ENCODE assay signal across 8 cellular contexts in the genomic region with DNA sequence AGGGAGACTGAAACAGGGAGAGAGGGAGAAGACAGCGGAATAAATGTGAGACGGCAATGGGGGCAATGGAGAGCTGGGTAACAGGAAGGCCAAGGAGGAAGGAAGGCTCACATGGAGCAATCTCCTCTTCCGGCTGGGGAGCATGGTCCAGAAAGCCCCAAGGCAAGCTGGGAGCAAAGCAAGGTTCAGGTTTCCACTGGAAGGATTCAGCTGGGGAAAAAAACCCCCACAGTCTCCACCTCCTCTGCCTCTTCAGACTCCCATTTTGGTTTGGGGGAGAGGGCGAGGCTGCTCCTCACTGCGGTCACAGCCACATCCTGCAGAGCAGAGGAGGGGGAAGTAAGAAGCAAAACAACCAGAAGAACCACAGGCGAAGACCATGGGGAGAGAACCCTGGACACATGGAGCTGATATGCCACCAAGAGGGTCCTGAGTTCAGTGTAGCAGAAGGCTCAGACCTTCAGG. TPM values are rescaled to one million over a fixed set of nuclear protein-coding genes. Genes with fewer than 3 reads are reported as not detected.
DNase-seq lines count a peak whose midpoint lies in the region; ATAC-seq and TF ChIP-seq lines count a peak whose summit lies in the region.

No MANE protein-coding gene starts in this region.

- TF ChIP-seq CTCF in lower lobe of right lung (IDR thresholded peaks at IDR 0.05): no peak

- H3K36me3 Mint-ChIP-seq in activated T-cell treated with anti-CD3 and anti-CD28 coated beads, Interleukin-2, amount 50 U/mL, for 4 hours (ENCODE audit: insufficient read depth): peaks cover 22% of the 10 kb centered on the region

- peaks cover 22% of the 10 kb centered on the region for H3K4me1 ChIP-seq in lower lobe of right lung
- no peaks in the 10 kb centered on the region for H3K4me1 ChIP-seq in aorta (ENCODE audit: control insufficient read depth in 1 of 2, insufficient read depth in 2 of 2, low read length in 2 of 2)
- no peaks in the 10 kb centered on the region for H3K4me1 ChIP-seq in HAP-1

- in situ Hi-C loops in HAP-1 (cut with MboI; ENCODE audit: low sequenced_read_pairs): loop anchor here (5.0 kb wide), 1 partner anchor 65 kb away; no protein-coding TSS in a partner anchor

- intact Hi-C loops in lower lobe of right lung (cut with DNase I) (loop anchor here (5.0 kb wide), 1 partner anchor 60 kb away; no protein-coding TSS in a partner anchor), aorta (cut with DNase I) (loop anchor here (2.0 to 5.0 kb wide), 3 partner anchors 58 to 132 kb away; no protein-coding TSS in a partner anchor)

- no peaks in the 10 kb centered on the region for H3K9me3 Mint-ChIP-seq in activated T-cell treated with anti-CD3 and anti-CD28 coated beads, Interleukin-2, amount 50 U/mL, for 4 hours

- H3K27me3 ChIP-seq in lower lobe of right lung (ENCODE audit: low read depth): no peaks in the 10 kb centered on the region
- H3K27me3 ChIP-seq in aorta (ENCODE audit: control insufficient read depth in 1 of 2, insufficient read depth in 2 of 2, low read length in 1 of 2): no peaks in the 10 kb centered on the region
- H3K27me3 ChIP-seq in HAP-1 (ENCODE audit: low read depth): no peaks in the 10 kb centered on the region

- H3K9me3 ChIP-seq in lower lobe of right lung (no peaks in the 10 kb centered on the region), aorta (ENCODE audit: control insufficient read depth, low read length) (no peaks in the 10 kb centered on the region), HAP-1 (no peaks in the 10 kb centered on the region)

- H3K27ac ChIP-seq in lower lobe of right lung (peak overlapping the region; percentile 69), aorta (ENCODE audit: low read depth in 1 of 2, low read length in 2 of 2) (no peak overlapping the region)

- peak; percentile 42 to 57 for DNase-seq in stimulated activated CD4-positive, alpha-beta T cell treated with anti-CD3 and anti-CD28 coated beads, Interleukin-12 subunit alpha, Interleukin-12 subunit beta, amount 100 ng/mL, for 24 hours (ENCODE audit: low read depth in 2 of 2)
- no peak for DNase-seq in stimulated activated CD4-positive, alpha-beta T cell treated with anti-CD3 and anti-CD28 coated beads, Interleukin-12 subunit alpha, Interleukin-12 subunit beta, amount 100 ng/mL, for 4 hours
- no peak for DNase-seq in activated T-cell treated with anti-CD3 and anti-CD28 coated beads, Interleukin-2, amount 50 U/mL, for 4 hours
- DNase-seq in lower lobe of right lung (no peak), aorta (peak; percentile 50 to 58), NCI-H1417 treated with DMSO at 0.1 percent for 48 hours (lab: John Stamatoyannopoulos, UW) (no peak), HAP-1 (ENCODE audit: low spot score in 2 of 2) (no peak)

- H3K4me1 Mint-ChIP-seq in activated T-cell treated with anti-CD3 and anti-CD28 coated beads, Interleukin-2, amount 50 U/mL, for 4 hours (ENCODE audit: low read depth): peaks cover 52% of the 10 kb centered on the region

- WGBS in aorta, 2 donors: 88 to 89% methylated on average over 6 of the region's 6 CpGs

- peak overlapping the region; percentile 99 for H3K4me3 Mint-ChIP-seq in activated T-cell treated with anti-CD3 and anti-CD28 coated beads, Interleukin-2, amount 50 U/mL, for 4 hours

- H3K36me3 ChIP-seq in lower lobe of right lung (peaks cover 55% of the 10 kb centered on the region), aorta (ENCODE audit: control insufficient read depth in 1 of 2, insufficient read depth in 2 of 2, low read length in 1 of 2) (peaks cover 0 to 1% of the 10 kb centered on the region in 2 donors), HAP-1 (replicated peaks) (peaks cover 8% of the 10 kb centered on the region)

- H3K4me3 ChIP-seq in lower lobe of right lung (peak overlapping the region; percentile 61), aorta (ENCODE audit: low read length in 2 of 2) (no peak overlapping the region), HAP-1 (no peak overlapping the region)

- peak; percentile 49 to 51 for ATAC-seq in activated T-cell treated with anti-CD3 and anti-CD28 coated beads, Interleukin-2, amount 50 U/mL, for 4 hours
- ATAC-seq in lower lobe of right lung (peak; percentile 56 to 61), aorta (ENCODE audit: low FRiP score) (no peak), HG03565 (IDR thresholded peaks at IDR 0.05; ENCODE audit: unreplicated experiment) (no peak)

- no peaks in the 10 kb centered on the region for H3K27me3 Mint-ChIP-seq in activated T-cell treated with anti-CD3 and anti-CD28 coated beads, Interleukin-2, amount 50 U/mL, for 4 hours (ENCODE audit: low read depth)

RNA-seq across cellular contexts. Expression of a gene that starts 0.7 kb away (rescaled TPM):
- total RNA-seq in activated T-cell treated with anti-CD3 and anti-CD28 coated beads, Interleukin-2, amount 50 U/mL, for 4 hours: 10 to 100 TPM; 15.8 to 18.3 (median 18.2) TPM
- total RNA-seq in lower lobe of right lung: 17.8 TPM
- 1 to 10 TPM; 4.1 TPM for total RNA-seq in aorta
- 1 to 10 TPM; 4.1 to 7.1 TPM for polyA plus RNA-seq in aorta

RNA-seq across cellular contexts. Expression of a gene that starts 8.6 kb away (rescaled TPM):
- total RNA-seq in activated T-cell treated with anti-CD3 and anti-CD28 coated beads, Interleukin-2, amount 50 U/mL, for 4 hours: 1 to 10 TPM; 3.0 to 4.4 (median 3.5) TPM
- total RNA-seq in lower lobe of right lung (6.5 TPM), aorta (1 to 10 TPM; 7.3 to 9.6 TPM)
- 1 to 10 TPM; 4.4 to 7.5 TPM for polyA plus RNA-seq in aorta

RNA-seq across cellular contexts. Expression of a gene that starts 8.8 kb away (rescaled TPM):
- total RNA-seq in activated T-cell treated with anti-CD3 and anti-CD28 coated beads, Interleukin-2, amount 50 U/mL, for 4 hours: 10 to 100 TPM; 92.8 to 95.0 (median 93.3) TPM
- 38.4 TPM for total RNA-seq in lower lobe of right lung
- total RNA-seq in aorta: 10 to 100 TPM; 27.3 to 33.8 TPM
- polyA plus RNA-seq in aorta: 10 to 100 TPM; 39.3 to 58.4 TPM

RNA-seq across cellular contexts. Expression of a gene that starts 10.7 kb away (rescaled TPM):
- total RNA-seq in activated T-cell treated with anti-CD3 and anti-CD28 coated beads, Interleukin-2, amount 50 U/mL, for 4 hours: 1 to 10 TPM in 1 of 3 donors, under 1 TPM in 2; 0.78 to 1.3 (median 0.84) TPM
- 6.4 TPM for total RNA-seq in lower lobe of right lung
- total RNA-seq in aorta: 10 to 100 TPM in 1 of 2 donors, 1 to 10 TPM in 1; 8.1 to 25.2 TPM
- 10 to 100 TPM in 1 of 2 donors, 1 to 10 TPM in 1; 2.5 to 28.8 TPM for polyA plus RNA-seq in aorta

RNA-seq across cellular contexts. Expression of a gene that starts 18.7 kb away (rescaled TPM):
- 1 to 10 TPM in 2 of 3 donors, under 1 TPM in 1; 0.52 to 2.9 (median 2.3) TPM for total RNA-seq in activated T-cell treated with anti-CD3 and anti-CD28 coated beads, Interleukin-2, amount 50 U/mL, for 4 hours
- 2.1 TPM for total RNA-seq in lower lobe of right lung
- total RNA-seq in aorta: under 1 TPM in 1 of 2 donors, not detected in 1; 0.78 TPM
- polyA plus RNA-seq in aorta: under 1 TPM in 1 of 2 donors, not detected in 1; 0.69 TPM

Comparison
In these comparisons a context has a peak if more than half of its experiments do, and no peak if none do; other contexts are left out.
1. DNase-seq: peak in stimulated activated CD4-positive, alpha-beta T cell treated with anti-CD3 and anti-CD28 coated beads, Interleukin-12 subunit alpha, Interleukin-12 subunit beta, amount 100 ng/mL, for 24 hours (2 of 2) and aorta (2 of 2); none in stimulated activated CD4-positive, alpha-beta T cell treated with anti-CD3 and anti-CD28 coated beads, Interleukin-12 subunit alpha, Interleukin-12 subunit beta, amount 100 ng/mL, for 4 hours (single experiment), activated T-cell treated with anti-CD3 and anti-CD28 coated beads, Interleukin-2, amount 50 U/mL, for 4 hours (single experiment), lower lobe of right lung (single experiment), NCI-H1417 treated with DMSO at 0.1 percent for 48 hours (single experiment) and HAP-1 (0 of 2).
2. ATAC-seq: peak in activated T-cell treated with anti-CD3 and anti-CD28 coated beads, Interleukin-2, amount 50 U/mL, for 4 hours (2 of 2) and lower lobe of right lung (2 of 2); none in aorta (single experiment) and HG03565 (single experiment).